ENCODE assay signal across 10 cellular contexts in genomic region chr1:21933397-21934248, GRCh38. TPM values are rescaled to one million over a fixed set of nuclear protein-coding genes. Genes with fewer than 3 reads are reported as not detected.
A peak's percentile ranks its signal among the peaks of the same experiment; 100 is the strongest.
DNase-seq lines count a peak whose midpoint lies in the region; ATAC-seq and TF ChIP-seq lines count a peak whose summit lies in the region.
"Had no signal": no experiment of that assay in that cellular context is flagged by ENCODE, and none has a peak within 500 bp of the region (broad histone marks: within the 10 kb centered on the region; RNA-seq: fewer than 3 reads in every experiment).

No MANE protein-coding gene starts in this region.

- peaks cover 4% of the 10 kb centered on the region for H3K36me3 Mint-ChIP-seq in CD8-positive, alpha-beta T cell

- H3K4me3 ChIP-seq in CD8-positive, alpha-beta T cell (ENCODE audit: low read depth, low read length), result no peak overlapping the region
- H3K4me3 ChIP-seq in duodenal mucosa (ENCODE audit: low read depth in 1 of 2, low read length in 2 of 2) (peak overlapping the region; percentile 28 to 38), mucosa of stomach (ENCODE audit: low read length) (peak overlapping the region; percentile 1), Karpas-422 (ENCODE audit: low read length) (no peak overlapping the region)

- H3K36me3 ChIP-seq in CD8-positive, alpha-beta T cell (ENCODE audit: insufficient read depth, low read length), result no peaks in the 10 kb centered on the region
- no peaks in the 10 kb centered on the region for H3K36me3 ChIP-seq in duodenal mucosa (ENCODE audit: control insufficient read depth in 1 of 2, insufficient read depth in 2 of 2, low read length in 2 of 2)
- no peaks in the 10 kb centered on the region for H3K36me3 ChIP-seq in mucosa of stomach (ENCODE audit: control insufficient read depth, insufficient read depth, low read length)
- no peaks in the 10 kb centered on the region for H3K36me3 ChIP-seq in Karpas-422 (ENCODE audit: insufficient read depth, low read length)

- no peaks in the 10 kb centered on the region for H3K79me2 ChIP-seq in Karpas-422 (ENCODE audit: low read length)

- H3K4me3 Mint-ChIP-seq in CD8-positive, alpha-beta T cell, result no peak overlapping the region
- H3K4me3 Mint-ChIP-seq: stimulated activated naive CD8-positive, alpha-beta T cell treated with anti-CD3 and anti-CD28 coated beads, Interleukin-15, Interleukin-2, amounts not matched to agents 100 ng/mL and 50 ng/mL, for 24 hours had no signal

- H3K27me3 ChIP-seq in CD8-positive, alpha-beta T cell (ENCODE audit: insufficient read depth, low read length), result no peaks in the 10 kb centered on the region
- no peaks in the 10 kb centered on the region for H3K27me3 ChIP-seq in duodenal mucosa (ENCODE audit: control insufficient read depth in 1 of 2, insufficient read depth in 2 of 2, low read length in 2 of 2)
- no peaks in the 10 kb centered on the region for H3K27me3 ChIP-seq in mucosa of stomach (ENCODE audit: control insufficient read depth, insufficient read depth, low read length)
- no peaks in the 10 kb centered on the region for H3K27me3 ChIP-seq in Karpas-422 (ENCODE audit: low read length)

- H3K27ac ChIP-seq in CD8-positive, alpha-beta T cell (ENCODE audit: low read depth, low read length), result no peak overlapping the region
- peak overlapping the region; percentile 43 for H3K27ac ChIP-seq in duodenal mucosa (ENCODE audit: low read depth, low read length)
- no peak overlapping the region for H3K27ac ChIP-seq in Karpas-422 (ENCODE audit: low read length)

- no peak overlapping the region for H2AFZ ChIP-seq in Karpas-422 (ENCODE audit: low read length)

- peak overlapping the region; percentile 29 to 51 for H3K9ac ChIP-seq in duodenal mucosa (ENCODE audit: low read depth in 1 of 2, low read length in 2 of 2)
- H3K9ac ChIP-seq in mucosa of stomach (ENCODE audit: low read length), result peak overlapping the region; percentile 64
- no peak overlapping the region for H3K9ac ChIP-seq in Karpas-422 (ENCODE audit: low read length)

- H3K9me3 Mint-ChIP-seq in CD8-positive, alpha-beta T cell, result no peaks in the 10 kb centered on the region
- H3K9me3 Mint-ChIP-seq: stimulated activated naive CD8-positive, alpha-beta T cell treated with anti-CD3 and anti-CD28 coated beads, Interleukin-15, Interleukin-2, amounts not matched to agents 100 ng/mL and 50 ng/mL, for 24 hours had no signal

- DNase-seq in CD8-positive, alpha-beta T cell, result no peak
- DNase-seq in NCI-H2081 (lab: John Stamatoyannopoulos, UW), result peak; percentile 59 to 87
- DNase-seq in epidermal melanocyte (ENCODE audit: insufficient read length, low spot score), result no peak
- DNase-seq in activated gamma-delta T cell (lab: John Stamatoyannopoulos, UW), result no peak
- DNase-seq in Karpas-422, result no peak
- DNase-seq: NCI-H774 had no signal

- H3K9me3 ChIP-seq in CD8-positive, alpha-beta T cell (ENCODE audit: low read length), result no peaks in the 10 kb centered on the region
- H3K9me3 ChIP-seq in duodenal mucosa (ENCODE audit: control insufficient read depth in 1 of 2, low read length in 2 of 2), result no peaks in the 10 kb centered on the region
- no peaks in the 10 kb centered on the region for H3K9me3 ChIP-seq in mucosa of stomach (ENCODE audit: control insufficient read depth, low read length)
- H3K9me3 ChIP-seq in Karpas-422 (ENCODE audit: low read length), result no peaks in the 10 kb centered on the region

- ATAC-seq in CD8-positive, alpha-beta T cell, result no peak
- no peak for ATAC-seq in HG03135 (IDR thresholded peaks at IDR 0.05; ENCODE audit: unreplicated experiment)

- POLR2A ChIA-PET in CD8-positive, alpha-beta T cell (lab: Charles Lee), result interaction anchor here (0.9 kb wide), 1 partner anchor 9 kb away, joined by 3 read pairs; no protein-coding TSS in a partner anchor

- peaks cover 27% of the 10 kb centered on the region for H3K4me1 Mint-ChIP-seq in CD8-positive, alpha-beta T cell (ENCODE audit: low read depth)

- peaks cover 16% of the 10 kb centered on the region for H3K27me3 Mint-ChIP-seq in CD8-positive, alpha-beta T cell (ENCODE audit: low read depth)

- no peak for TF ChIP-seq CTCF in CD8-positive, alpha-beta T cell (IDR thresholded peaks at IDR 0.05)

- no peak overlapping the region for H3K4me2 ChIP-seq in Karpas-422 (ENCODE audit: low read depth, low read length, poor library complexity, severe bottlenecking)

- peaks cover 15% of the 10 kb centered on the region for H3K4me1 ChIP-seq in CD8-positive, alpha-beta T cell (ENCODE audit: insufficient read depth, low read length)
- H3K4me1 ChIP-seq in duodenal mucosa (ENCODE audit: control insufficient read depth in 1 of 2, insufficient read depth in 2 of 2, low read length in 2 of 2) (peaks cover 59 to 61% of the 10 kb centered on the region in 2 donors), mucosa of stomach (ENCODE audit: control insufficient read depth, insufficient read depth, low read length) (peaks cover 72% of the 10 kb centered on the region), Karpas-422 (ENCODE audit: low read length) (peaks cover 3% of the 10 kb centered on the region)

- H3K9me2 ChIP-seq in Karpas-422 (replicated peaks; ENCODE audit: insufficient read depth, low read length), result no peaks in the 10 kb centered on the region

- H3K27ac Mint-ChIP-seq in CD8-positive, alpha-beta T cell, result peak overlapping the region; percentile 66
- H3K27ac Mint-ChIP-seq: stimulated activated naive CD8-positive, alpha-beta T cell treated with anti-CD3 and anti-CD28 coated beads, Interleukin-15, Interleukin-2, amounts not matched to agents 100 ng/mL and 50 ng/mL, for 24 hours had no signal

- H4K20me1 ChIP-seq in Karpas-422 (ENCODE audit: insufficient read depth, low read depth, low read length), result no peaks in the 10 kb centered on the region

- intact Hi-C loops in CD8-positive, alpha-beta T cell (cut with DNase I, micrococcal nuclease), result no loop called here

- CTCF ChIA-PET in CD8-positive, alpha-beta T cell (lab: Charles Lee), result interaction anchor here (0.7 to 1.7 kb wide), 4 partner anchors 26 to 90 kb away, joined by 3 to 8 read pairs (median 3); no protein-coding TSS in a partner anchor

RNA-seq across cellular contexts. Expression of gene HSPG2, which starts 3.5 kb away (rescaled TPM):
- total RNA-seq in CD8-positive, alpha-beta T cell, result 1 to 10 TPM; 3.6 to 5.1 TPM
- under 0.01 TPM in 1 of 2 replicates, not detected in the other for total RNA-seq in Karpas-422 (2014; rRNA removed; shearing (Covaris generic); ENCODE audit: low replicate concordance)

RNA-seq across cellular contexts. Expression of gene CELA3B, which starts 43.2 kb away (rescaled TPM):
- total RNA-seq in CD8-positive, alpha-beta T cell, result not detected
- not detected in 2 replicates for total RNA-seq in Karpas-422 (2014; rRNA removed; shearing (Covaris generic); ENCODE audit: low replicate concordance)

Comparison
In these comparisons a context has a peak if more than half of its experiments do, and no peak if none do; other contexts are left out.
1. DNase-seq: peak in NCI-H2081 (2 of 2); none in CD8-positive, alpha-beta T cell (0 of 7), epidermal melanocyte (single experiment), activated gamma-delta T cell (single experiment) and Karpas-422 (single experiment).
2. H3K4me3 ChIP-seq: peak in duodenal mucosa (2 of 2) and mucosa of stomach (single experiment); none in CD8-positive, alpha-beta T cell (single experiment) and Karpas-422 (single experiment).